ENCODE assay signal across 9 cellular contexts in the genomic region with DNA sequence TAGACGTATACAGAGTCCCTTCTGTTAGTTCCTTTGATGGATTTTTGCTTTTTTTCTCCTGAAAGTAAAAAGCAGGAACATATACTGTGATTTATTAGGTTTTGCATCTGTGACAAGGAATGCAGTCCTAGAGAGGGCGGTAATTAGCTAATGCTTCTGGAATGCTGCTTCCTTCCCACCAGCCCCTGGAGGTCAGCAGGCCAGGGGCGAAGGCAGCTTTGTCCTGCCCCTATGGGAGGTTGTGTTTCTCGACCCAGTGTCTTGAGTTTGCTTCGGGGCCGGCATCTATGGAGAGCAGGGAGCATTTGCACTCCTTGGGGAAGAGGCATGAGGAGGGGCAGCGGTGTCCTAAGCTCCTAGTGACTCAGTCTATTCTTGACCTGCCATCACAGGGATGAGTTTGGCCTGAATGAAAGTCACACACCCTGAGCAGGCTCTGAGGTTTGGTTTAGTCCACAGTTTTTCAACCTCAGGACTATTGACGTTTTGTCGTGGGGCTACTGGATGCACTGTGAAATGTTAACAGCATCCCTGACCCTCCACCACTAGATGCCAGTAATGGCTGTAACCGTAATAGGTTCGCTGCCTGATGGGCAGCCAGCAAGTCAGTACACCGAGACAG.
DNase-seq lines count a peak whose midpoint lies in the region; ATAC-seq, FAIRE-seq and TF ChIP-seq lines count a peak whose summit lies in the region.
"Had no signal": no experiment of that assay in that cellular context is flagged by ENCODE, and none has a peak within 500 bp of the region (broad histone marks: within the 10 kb centered on the region; RNA-seq: fewer than 3 reads in every experiment).

No MANE protein-coding gene starts in this region.

- peak in 1 of 2 experiments; percentile 72; a peak in 5 of 6 replicates for ATAC-seq in A549
- no peak for ATAC-seq in naive thymus-derived CD4-positive, alpha-beta T cell

- no peaks in the 10 kb centered on the region for H3K9me3 ChIP-seq in A549
- H3K9me3 ChIP-seq in HUES64 (ENCODE audit: insufficient read depth, low read depth, low read length) = no peaks in the 10 kb centered on the region
- H3K9me3 ChIP-seq in naive thymus-derived CD4-positive, alpha-beta T cell (ENCODE audit: control insufficient read depth in 2 of 3, low read length in 3 of 3) = no peaks in the 10 kb centered on the region
- H3K9me3 ChIP-seq: vagina had no signal

- H3K27me3 ChIP-seq in HUES64 (ENCODE audit: insufficient read depth, low read length) = no peaks in the 10 kb centered on the region
- H3K27me3 ChIP-seq in naive thymus-derived CD4-positive, alpha-beta T cell (ENCODE audit: control insufficient read depth in 2 of 2, insufficient read depth in 2 of 2, low read length in 2 of 2) = no peaks in the 10 kb centered on the region
- H3K27me3 ChIP-seq: vagina had no signal

- no peak overlapping the region for H3K4me3 Mint-ChIP-seq in naive thymus-derived CD4-positive, alpha-beta T cell

- peak overlapping the region; percentile 13; the same call in 2 of the 3 replicates for H3K4me2 ChIP-seq in A549

- H3K4me1 Mint-ChIP-seq in naive thymus-derived CD4-positive, alpha-beta T cell = no peaks in the 10 kb centered on the region

- no peaks in the 10 kb centered on the region for H3K36me3 ChIP-seq in HUES64 (ENCODE audit: insufficient read depth, low read length)
- H3K36me3 ChIP-seq in naive thymus-derived CD4-positive, alpha-beta T cell (ENCODE audit: control insufficient read depth in 2 of 3, insufficient read depth in 3 of 3, low read length in 3 of 3) = no peaks in the 10 kb centered on the region
- H3K36me3 ChIP-seq: vagina had no signal

- H3K4me1 ChIP-seq in A549 (peaks cover 20% of the 10 kb centered on the region), HUES64 (ENCODE audit: insufficient read depth, low read length) (peaks cover 27% of the 10 kb centered on the region)
- no peaks in the 10 kb centered on the region for H3K4me1 ChIP-seq in naive thymus-derived CD4-positive, alpha-beta T cell (ENCODE audit: control insufficient read depth in 2 of 2, insufficient read depth in 2 of 2, low read length in 2 of 2)
- H3K4me1 ChIP-seq: vagina had no signal

- no peak for TF ChIP-seq EP300 in A549 (IDR thresholded peaks at IDR 0.05)

- FAIRE-seq in A549 (lab: Jason Lieb, UNC) = no peak

- 51% methylated on average over 12 of the region's 12 CpGs for WGBS in A549 (ENCODE audit: missing lambda C conversion rate)
- 35% methylated on average over 12 of the region's 12 CpGs for WGBS in HUES64

- H3K27ac ChIP-seq in A549 (peak overlapping the region; percentile 64 to 81), HUES64 (ENCODE audit: low read depth, low read length) (peak overlapping the region; percentile 68)
- H3K27ac ChIP-seq in naive thymus-derived CD4-positive, alpha-beta T cell (ENCODE audit: low read depth, low read length) = no peak overlapping the region
- H3K27ac ChIP-seq: vagina had no signal

- TF ChIP-seq POLR2A in A549 (IDR thresholded peaks at IDR 0.05; ENCODE audit: low read length) = no peak

- H3K4me3 ChIP-seq in A549 (no peak overlapping the region), HUES64 (ENCODE audit: low read length) (peak overlapping the region; percentile 28; the same call in 1 of the 2 replicates), cardiac fibroblast (replicated peaks in 1 of 2; ENCODE audit: low read depth in 2 of 2, low read length in 2 of 2) (no peak overlapping the region)
- no peak overlapping the region for H3K4me3 ChIP-seq in naive thymus-derived CD4-positive, alpha-beta T cell (ENCODE audit: low read length)
- H3K4me3 ChIP-seq: vagina had no signal

- peak overlapping the region; percentile 56 for H3K9ac ChIP-seq in HUES64 (ENCODE audit: low read depth, low read length)

- intact Hi-C loops in naive thymus-derived CD4-positive, alpha-beta T cell (cut with micrococcal nuclease) = loop anchor here in 1 of 2 donors (5.0 kb wide), 1 partner anchor 45 kb away; no protein-coding TSS in a partner anchor

- DNase-seq in A549 (ENCODE audit: low read depth in 1 of 2, low spot score in 1 of 2) (peak in 1 of 2 experiments; percentile 41), cardiac fibroblast (ENCODE audit: low read depth in 2 of 2) (peak; percentile 57 to 77), kidney glomerular epithelial cell (lab: John Stamatoyannopoulos, UW) (peak; percentile 71), DMS53 treated with DMSO at 0.1 percent for 48 hours (lab: John Stamatoyannopoulos, UW; ENCODE audit: unreplicated experiment) (no peak), NCI-H446 treated with DMSO at 0.1 percent for 48 hours (lab: John Stamatoyannopoulos, UW) (no peak)
- DNase-seq in activated effector memory CD4-positive, alpha-beta T cell treated with Interleukin-2 at 50 U/mL for 16 hours = no peak
- DNase-seq in naive thymus-derived CD4-positive, alpha-beta T cell = no peak

- H3K27ac Mint-ChIP-seq in naive thymus-derived CD4-positive, alpha-beta T cell = no peak overlapping the region

- no peaks in the 10 kb centered on the region for H3K36me3 Mint-ChIP-seq in naive thymus-derived CD4-positive, alpha-beta T cell

- TF ChIP-seq CTCF in A549 (IDR thresholded peaks at IDR 0.05) (no peak), cardiac fibroblast (IDR thresholded peaks at IDR 0.05; ENCODE audit: low read depth, low read length) (peak; percentile 23)

- CTCF ChIA-PET in A549 (lab: Yijun Ruan, JAX) = interaction anchor here (1.0 to 10.9 kb wide), 8 partner anchors 9 to 497 kb away, joined by 3 to 81 read pairs (median 5); no protein-coding TSS in a partner anchor
- CTCF ChIA-PET in naive thymus-derived CD4-positive, alpha-beta T cell (lab: Charles Lee) = interaction anchor here (1.6 to 2.5 kb wide), 3 partner anchors 46 to 183 kb away, joined by 7 to 12 read pairs (median 9); no protein-coding TSS in a partner anchor

- H3K27me3 Mint-ChIP-seq in naive thymus-derived CD4-positive, alpha-beta T cell = peaks cover 0 to 13% (median 0%) of the 10 kb centered on the region in 5 donors

- TF ChIP-seq RAD21 in A549 (conservative IDR thresholded peaks at IDR 0.05 in 1 of 2, IDR thresholded peaks at IDR 0.05 in 1 of 2) = peak in 1 of 2 experiments; percentile 34; a peak in 2 of 5 replicates

- peaks cover 0 to 1% (median 0%) of the 10 kb centered on the region in 11 donors for H3K9me3 Mint-ChIP-seq in naive thymus-derived CD4-positive, alpha-beta T cell

- POLR2A ChIA-PET in A549 (lab: Yijun Ruan, JAX) = no interaction called here
- POLR2A ChIA-PET in naive thymus-derived CD4-positive, alpha-beta T cell (lab: Charles Lee) = no interaction called here

TF ChIP-seq in A549, 52 proteins besides CTCF, POLR2A, EP300 and RAD21:
- TF ChIP-seq ESRRA (IDR thresholded peaks at IDR 0.05; ENCODE audit: borderline replicate concordance, low read length) = no peak
- TF ChIP-seq MAFK (IDR thresholded peaks at IDR 0.05; ENCODE audit: partially characterized antibody) = no peak
- no peak for TF ChIP-seq JUN (IDR thresholded peaks at IDR 0.05)
- TF ChIP-seq RCOR1 (IDR thresholded peaks at IDR 0.05; ENCODE audit: low read depth, low read length) = no peak
- TF ChIP-seq CBX8 (IDR thresholded peaks at IDR 0.05) = no peak
- no peak for TF ChIP-seq PHF8 (IDR thresholded peaks at IDR 0.05; ENCODE audit: borderline replicate concordance, low read depth)
- TF ChIP-seq FOSL2 (IDR thresholded peaks at IDR 0.05) = no peak
- TF ChIP-seq FOSL2 (CRISPR knock-in tag; IDR thresholded peaks at IDR 0.05) = no peak
- no peak for TF ChIP-seq MAZ (IDR thresholded peaks at IDR 0.05; ENCODE audit: borderline replicate concordance, low read depth, low read length)
- no peak for TF ChIP-seq FOXS1 (CRISPR knock-in tag; IDR thresholded peaks at IDR 0.05)
- TF ChIP-seq SREBF2 (IDR thresholded peaks at IDR 0.05) = no peak
- TF ChIP-seq ZNF302 (CRISPR knock-in tag; IDR thresholded peaks at IDR 0.05) = no peak
- TF ChIP-seq CHD2 (IDR thresholded peaks at IDR 0.05; ENCODE audit: low read length, partially characterized antibody) = no peak

Comparison
In these comparisons a context has a peak if more than half of its experiments do, and no peak if none do; other contexts are left out.
1. DNase-seq: peak in cardiac fibroblast (2 of 2) and kidney glomerular epithelial cell (single experiment); none in activated effector memory CD4-positive, alpha-beta T cell treated with Interleukin-2 at 50 U/mL for 16 hours (single experiment), DMS53 treated with DMSO at 0.1 percent for 48 hours (single experiment), naive thymus-derived CD4-positive, alpha-beta T cell (0 of 9) and NCI-H446 treated with DMSO at 0.1 percent for 48 hours (single experiment).